24 cellular contexts compared by ENCODE assay signal in the genomic region with DNA sequence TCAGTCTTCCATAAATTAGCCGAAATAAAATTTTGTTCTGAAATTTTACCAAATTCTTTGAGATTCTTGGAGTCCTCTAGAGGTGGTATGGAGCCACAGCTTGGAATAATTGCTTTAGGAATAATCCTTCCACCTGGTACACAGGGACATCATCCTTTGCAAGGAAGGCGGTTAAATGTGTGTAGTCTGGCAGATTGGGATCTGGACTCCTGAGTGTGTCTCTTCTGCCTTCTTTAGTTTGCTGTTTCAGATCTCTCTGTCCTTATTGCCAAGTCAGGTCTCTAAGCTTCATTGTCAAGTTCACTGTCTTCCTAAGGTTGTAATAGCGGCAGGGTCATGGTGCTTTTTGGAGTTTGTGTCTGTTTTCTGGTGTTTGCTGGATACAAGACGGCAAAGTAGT.
DNase-seq lines count a peak whose midpoint lies in the region; ATAC-seq and TF ChIP-seq lines count a peak whose summit lies in the region.
"Had no signal": no experiment of that assay in that cellular context is flagged by ENCODE, and none has a peak within 500 bp of the region (broad histone marks: within the 10 kb centered on the region; RNA-seq: fewer than 3 reads in every experiment).

No MANE protein-coding gene starts in this region.

- peaks cover 48% of the 10 kb centered on the region for H3K4me1 Mint-ChIP-seq in activated naive CD8-positive, alpha-beta T cell (ENCODE audit: low read depth)
- peaks cover 36% of the 10 kb centered on the region for H3K4me1 Mint-ChIP-seq in activated naive CD8-positive, alpha-beta T cell treated with anti-CD3 and anti-CD28 coated beads, Interleukin-2, amount 50 U/mL, for 24 hours
- peaks cover 58% of the 10 kb centered on the region for H3K4me1 Mint-ChIP-seq in activated B cell treated with CpG ODN at 0.5 μM for 24 hours

- no peaks in the 10 kb centered on the region for H3K27me3 Mint-ChIP-seq in activated naive CD8-positive, alpha-beta T cell
- H3K27me3 Mint-ChIP-seq in activated naive CD8-positive, alpha-beta T cell treated with anti-CD3 and anti-CD28 coated beads, Interleukin-2, amount 50 U/mL, for 24 hours: no peaks in the 10 kb centered on the region
- H3K27me3 Mint-ChIP-seq in activated B cell treated with CpG ODN at 0.5 μM for 24 hours: no peaks in the 10 kb centered on the region
- H3K27me3 Mint-ChIP-seq: activated CD4-positive, alpha-beta memory T cell treated with anti-CD3 and anti-CD28 coated beads for 36 hours had no signal

- POLR2A ChIA-PET in activated B cell treated with CpG ODN at 0.5 μM for 24 hours (lab: Charles Lee): no interaction called here

- intact Hi-C loops in activated B cell treated with CpG ODN at 0.5 μM for 24 hours (cut with micrococcal nuclease) (loop anchor here (5.0 kb wide), 1 partner anchor 36 kb away; no protein-coding TSS in a partner anchor), lower leg skin (cut with DNase I; ENCODE audit: low total_unique reads) (no loop called here)

- TF ChIP-seq CTCF in activated B cell treated with CpG ODN at 0.5 μM for 24 hours (IDR thresholded peaks at IDR 0.05) (no peak), fibroblast of pulmonary artery (IDR thresholded peaks at IDR 0.05; ENCODE audit: low read length, missing control alignments) (peak; percentile 5), lower leg skin (IDR thresholded peaks at IDR 0.05) (no peak)

- no peak overlapping the region for H3K4me3 ChIP-seq in fibroblast of pulmonary artery (replicated peaks; ENCODE audit: low read depth, low read length)
- H3K4me3 ChIP-seq in lower leg skin (ENCODE audit: low read depth, poor library complexity, severe bottlenecking): no peak overlapping the region
- H3K4me3 ChIP-seq: A549, BLaER1, psoas muscle, vagina had no signal

- peak overlapping the region; percentile 8 for H3K27ac Mint-ChIP-seq in activated naive CD8-positive, alpha-beta T cell
- no peak overlapping the region for H3K27ac Mint-ChIP-seq in activated naive CD8-positive, alpha-beta T cell treated with anti-CD3 and anti-CD28 coated beads, Interleukin-2, amount 50 U/mL, for 24 hours
- H3K27ac Mint-ChIP-seq in activated B cell treated with CpG ODN at 0.5 μM for 24 hours: peak overlapping the region; percentile 51
- H3K27ac Mint-ChIP-seq: activated CD4-positive, alpha-beta memory T cell treated with anti-CD3 and anti-CD28 coated beads for 36 hours had no signal

- 86 to 96% methylated on average over 4 of the region's 4 CpGs for WGBS in lower leg skin, 2 donors

- CTCF ChIA-PET in activated B cell treated with CpG ODN at 0.5 μM for 24 hours (lab: Charles Lee): interaction anchor here (1.4 kb wide), 1 partner anchor 12 kb away, joined by 4 read pairs; no protein-coding TSS in a partner anchor

- H3K27ac ChIP-seq in temporal lobe (ENCODE audit: low read depth, low read length): peak overlapping the region; percentile 36
- H3K27ac ChIP-seq: A549, BLaER1, brain microvascular endothelial cell, KMS-11, psoas muscle, vagina had no signal

- H3K4me3 Mint-ChIP-seq in activated naive CD8-positive, alpha-beta T cell: no peak overlapping the region
- no peak overlapping the region for H3K4me3 Mint-ChIP-seq in activated naive CD8-positive, alpha-beta T cell treated with anti-CD3 and anti-CD28 coated beads, Interleukin-2, amount 50 U/mL, for 24 hours
- H3K4me3 Mint-ChIP-seq in activated B cell treated with CpG ODN at 0.5 μM for 24 hours: no peak overlapping the region
- H3K4me3 Mint-ChIP-seq: activated CD4-positive, alpha-beta memory T cell treated with anti-CD3 and anti-CD28 coated beads for 36 hours had no signal

- no peak for TF ChIP-seq POLR2A in lower leg skin (IDR thresholded peaks at IDR 0.05)

- ATAC-seq in activated naive CD8-positive, alpha-beta T cell treated with anti-CD3 and anti-CD28 coated beads, Interleukin-2, amount 50 U/mL, for 24 hours: no peak
- no peak for ATAC-seq in activated B cell treated with CpG ODN at 0.5 μM for 24 hours (ENCODE audit: low read depth)
- ATAC-seq: A549, Panc1, psoas muscle had no signal

- DNase-seq in activated naive CD8-positive, alpha-beta T cell treated with anti-CD3 and anti-CD28 coated beads, Interleukin-2, amount 50 U/mL, for 24 hours: no peak
- DNase-seq in activated B cell treated with CpG ODN at 0.5 μM for 24 hours (no peak), fibroblast of pulmonary artery (ENCODE audit: low read depth) (no peak), DMS153 (lab: John Stamatoyannopoulos, UW) (no peak), lower leg skin (ENCODE audit: low spot score in 2 of 2) (no peak), hepatic stellate cell (ENCODE audit: low spot score) (no peak)
- DNase-seq: activated CD4-positive, alpha-beta memory T cell treated with anti-CD3 and anti-CD28 coated beads for 36 hours; activated effector memory CD4-positive, alpha-beta T cell treated with Interleukin-2 at 50 U/mL for 16 hours; brain microvascular endothelial cell; Calu3; cortex of kidney; kidney; NCI-H1417 treated with DMSO at 0.1 percent for 48 hours; NCI-H446 treated with DMSO at 0.1 percent for 48 hours; psoas muscle; SHP77 treated with DMSO at 0.1 percent for 48 hours; stimulated activated CD8-positive, alpha-beta memory T cell treated with anti-CD3 and anti-CD28 coated beads, Interleukin-4, amount 100 ng/mL, for 48 hours had no signal

- H3K36me3 Mint-ChIP-seq in activated naive CD8-positive, alpha-beta T cell: peaks cover 6% of the 10 kb centered on the region
- H3K36me3 Mint-ChIP-seq in activated naive CD8-positive, alpha-beta T cell treated with anti-CD3 and anti-CD28 coated beads, Interleukin-2, amount 50 U/mL, for 24 hours (ENCODE audit: low read depth): peaks cover 5% of the 10 kb centered on the region
- H3K36me3 Mint-ChIP-seq in activated B cell treated with CpG ODN at 0.5 μM for 24 hours (ENCODE audit: low read depth): peaks cover 21% of the 10 kb centered on the region

- no peaks in the 10 kb centered on the region for H3K9me3 Mint-ChIP-seq in activated naive CD8-positive, alpha-beta T cell (ENCODE audit: low read depth)
- H3K9me3 Mint-ChIP-seq in activated naive CD8-positive, alpha-beta T cell treated with anti-CD3 and anti-CD28 coated beads, Interleukin-2, amount 50 U/mL, for 24 hours: no peaks in the 10 kb centered on the region
- H3K9me3 Mint-ChIP-seq in activated B cell treated with CpG ODN at 0.5 μM for 24 hours: no peaks in the 10 kb centered on the region
- H3K9me3 Mint-ChIP-seq: activated CD4-positive, alpha-beta memory T cell treated with anti-CD3 and anti-CD28 coated beads for 36 hours had no signal
